Comparison of ENCODE assay signal across 9 cellular contexts in genomic region chr5:122076669-122077450, GRCh38. TPM values are rescaled to one million over a fixed set of nuclear protein-coding genes. Genes with fewer than 3 reads are reported as not detected.
DNase-seq lines count a peak whose midpoint lies in the region; ATAC-seq and TF ChIP-seq lines count a peak whose summit lies in the region.
"Had no signal": no experiment of that assay in that cellular context is flagged by ENCODE, and none has a peak within 500 bp of the region (broad histone marks: within the 10 kb centered on the region; RNA-seq: fewer than 3 reads in every experiment).

No MANE protein-coding gene starts in this region.

- peak; percentile 45 for ATAC-seq in GM21360 (IDR thresholded peaks at IDR 0.05; ENCODE audit: unreplicated experiment)
- peak in 3 of 4 experiments; percentile 27 to 45 (median 32) for ATAC-seq in T-cell (replicated peaks in 1 of 4)
- ATAC-seq in GM18519 (IDR thresholded peaks at IDR 0.05; ENCODE audit: low FRiP score, unreplicated experiment), result no peak

- peaks cover 15 to 21% (median 17%) of the 10 kb centered on the region in 3 donors for H3K4me1 Mint-ChIP-seq in T-cell

- POLR2A ChIA-PET in T-cell (lab: Charles Lee), result no interaction called here

- peak overlapping the region; percentile 50 to 87 (median 53) for H3K4me3 Mint-ChIP-seq in T-cell

- DNase-seq in COLO668 (lab: John Stamatoyannopoulos, UW; ENCODE audit: unreplicated experiment) (peak; percentile 59), LNCaP clone FGC (ENCODE audit: low read depth) (no peak), T-cell (peak in 5 of 34 experiments; percentile 2 to 19 (median 4)), dermis blood vessel endothelial cell (peak; percentile 94), left kidney (ENCODE audit: low read depth, low spot score) (peak; percentile 93)
- DNase-seq in stimulated activated CD4-positive, alpha-beta T cell treated with anti-CD3 and anti-CD28 coated beads, Interleukin-15, amount 100 ng/mL, for 24 hours, result peak; percentile 67

- H3K27ac Mint-ChIP-seq in T-cell, result no peak overlapping the region

- CTCF ChIA-PET in T-cell (lab: Charles Lee), result no interaction called here

- peak; percentile 84 for TF ChIP-seq CTCF in LNCaP clone FGC (IDR thresholded peaks at IDR 0.05; ENCODE audit: control insufficient read depth, extremely low read depth, insufficient read depth)

- peak overlapping the region; percentile 52 for H3K4me3 ChIP-seq in LNCaP clone FGC (ENCODE audit: low read depth, low read length)

- H3K27me3 Mint-ChIP-seq in T-cell, result peaks cover 51 to 58% of the 10 kb centered on the region in 2 donors

- H3K9me3 Mint-ChIP-seq in T-cell, result no peaks in the 10 kb centered on the region

- H3K36me3 Mint-ChIP-seq in T-cell, result no peaks in the 10 kb centered on the region

RNA-seq across cellular contexts. Expression of gene LOX, which starts 1.2 kb away (rescaled TPM):
- under 1 TPM in 3 of 5 donors, not detected in 2; 0.20 to 0.88 (median 0.51) TPM for total RNA-seq in T-cell
- 88.2 and 100 TPM in 2 replicates for total RNA-seq in dermis blood vessel endothelial cell
- total RNA-seq: T-helper 1 cell treated with Interleukin-12 subunit alpha and Interleukin-12 subunit beta and Interleukin-4 antibody, amounts not matched to agents 30 ng/mL and 1 ng/mL, for 36 hours had no signal

RNA-seq across cellular contexts. Expression of gene ZNF474, which starts 52.5 kb away (rescaled TPM):
- total RNA-seq in T-cell (under 1 TPM in 3 of 5 donors, not detected in 2; 0.41 to 0.58 (median 0.51) TPM), dermis blood vessel endothelial cell (0.17 TPM in 1 of 2 replicates, not detected in the other)

Comparison
In these comparisons a context has a peak if more than half of its experiments do, and no peak if none do; other contexts are left out.
1. RNA of gene LOX, which starts 1.2 kb away (total RNA-seq): 88.2 to 100 TPM in dermis blood vessel endothelial cell; 0.20 to 0.88 TPM in T-cell; every median in the first group is over 10 times any median in the second.